ENCODE assay signal across 1 cellular context in the genomic region with DNA sequence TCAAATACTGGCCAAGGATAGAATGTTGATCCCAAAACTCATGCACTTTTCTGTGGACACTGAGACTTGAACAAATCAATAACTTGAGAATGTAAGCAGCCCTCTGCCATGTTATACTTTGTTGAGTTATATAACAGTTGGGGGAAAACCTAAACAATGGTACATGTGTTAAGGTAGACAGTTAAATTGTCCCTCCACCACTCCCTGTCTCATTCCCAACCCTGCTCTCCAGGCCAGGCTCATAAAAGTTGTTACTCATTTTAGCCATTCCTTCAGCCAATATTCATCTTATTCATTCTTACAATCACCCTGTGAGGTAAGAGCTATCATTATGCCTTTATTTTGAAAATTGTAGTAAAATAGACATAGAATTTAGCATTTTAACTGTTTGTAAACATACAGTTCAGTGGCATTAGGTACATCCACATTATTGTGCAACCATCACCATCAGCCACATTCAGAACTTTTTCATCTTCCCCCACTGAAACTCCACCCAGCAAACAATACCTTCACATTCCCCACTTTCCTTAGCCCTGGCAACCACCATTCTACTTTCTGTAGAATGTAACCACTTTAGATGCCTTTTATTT.
A peak's percentile ranks its signal among the peaks of the same experiment; 100 is the strongest.
TF ChIP-seq lines count a peak whose summit lies in the region.

No MANE protein-coding gene starts in this region.

TF ChIP-seq in HepG2, 621 proteins besides CTCF, POLR2A, EP300 and RAD21 (continued from another document and continues in another):
- TF ChIP-seq, protein P1, sequence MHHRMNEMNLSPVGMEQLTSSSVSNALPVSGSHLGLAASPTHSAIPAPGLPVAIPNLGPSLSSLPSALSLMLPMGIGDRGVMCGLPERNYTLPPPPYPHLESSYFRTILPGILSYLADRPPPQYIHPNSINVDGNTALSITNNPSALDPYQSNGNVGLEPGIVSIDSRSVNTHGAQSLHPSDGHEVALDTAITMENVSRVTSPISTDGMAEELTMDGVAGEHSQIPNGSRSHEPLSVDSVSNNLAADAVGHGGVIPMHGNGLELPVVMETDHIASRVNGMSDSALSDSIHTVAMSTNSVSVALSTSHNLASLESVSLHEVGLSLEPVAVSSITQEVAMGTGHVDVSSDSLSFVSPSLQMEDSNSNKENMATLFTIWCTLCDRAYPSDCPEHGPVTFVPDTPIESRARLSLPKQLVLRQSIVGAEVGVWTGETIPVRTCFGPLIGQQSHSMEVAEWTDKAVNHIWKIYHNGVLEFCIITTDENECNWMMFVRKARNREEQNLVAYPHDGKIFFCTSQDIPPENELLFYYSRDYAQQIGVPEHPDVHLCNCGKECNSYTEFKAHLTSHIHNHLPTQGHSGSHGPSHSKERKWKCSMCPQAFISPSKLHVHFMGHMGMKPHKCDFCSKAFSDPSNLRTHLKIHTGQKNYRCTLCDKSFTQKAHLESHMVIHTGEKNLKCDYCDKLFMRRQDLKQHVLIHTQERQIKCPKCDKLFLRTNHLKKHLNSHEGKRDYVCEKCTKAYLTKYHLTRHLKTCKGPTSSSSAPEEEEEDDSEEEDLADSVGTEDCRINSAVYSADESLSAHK (CRISPR knock-in tag; IDR thresholded peaks at IDR 0.05; ENCODE audit: borderline replicate concordance), result no peak
- TF ChIP-seq ZNF530 (CRISPR knock-in tag; IDR thresholded peaks at IDR 0.05; ENCODE audit: low read depth) (no peak), ZFP36 (IDR thresholded peaks at IDR 0.05; ENCODE audit: borderline replicate concordance, low read depth, low read length, partially characterized antibody) (no peak), ZNF33B (CRISPR knock-in tag; IDR thresholded peaks at IDR 0.05) (no peak), ZNF562 (CRISPR knock-in tag; IDR thresholded peaks at IDR 0.05; ENCODE audit: borderline replicate concordance) (no peak), ZNF598 (CRISPR knock-in tag; IDR thresholded peaks at IDR 0.05; ENCODE audit: borderline replicate concordance) (no peak), ZNF343 (CRISPR knock-in tag; IDR thresholded peaks at IDR 0.05) (no peak), CBX5 (CRISPR knock-in tag; IDR thresholded peaks at IDR 0.05; ENCODE audit: borderline replicate concordance) (no peak), NR1H2 (CRISPR knock-in tag; IDR thresholded peaks at IDR 0.05; ENCODE audit: borderline replicate concordance, low read depth) (no peak), ZNF879 (CRISPR knock-in tag; IDR thresholded peaks at IDR 0.05) (no peak), SAFB2 (CRISPR knock-in tag; IDR thresholded peaks at IDR 0.05; ENCODE audit: borderline replicate concordance, low read depth) (no peak), MYC (CRISPR knock-in tag; IDR thresholded peaks at IDR 0.05; ENCODE audit: borderline replicate concordance) (no peak), ZFP36L2 (CRISPR knock-in tag; IDR thresholded peaks at IDR 0.05) (no peak), ZNF44 (CRISPR knock-in tag; IDR thresholded peaks at IDR 0.05) (no peak), THYN1 (CRISPR knock-in tag; IDR thresholded peaks at IDR 0.05; ENCODE audit: borderline replicate concordance, low read depth) (no peak), MIER3 (CRISPR knock-in tag; IDR thresholded peaks at IDR 0.05; ENCODE audit: borderline replicate concordance) (no peak; the same call in 1 of the 2 replicates), HNF4G (IDR thresholded peaks at IDR 0.05; ENCODE audit: borderline replicate concordance, low read depth, low read length) (0 out of 2 replicates have a peak, but pooled peaks have one; percentile 8), HNF4G (CRISPR knock-in tag; IDR thresholded peaks at IDR 0.05; ENCODE audit: borderline replicate concordance, low read depth) (0 out of 2 replicates have a peak, but pooled peaks have one; percentile 7), NFE2L2 (IDR thresholded peaks at IDR 0.05; ENCODE audit: low read length) (no peak), ZNF253 (CRISPR knock-in tag; IDR thresholded peaks at IDR 0.05; ENCODE audit: borderline replicate concordance) (no peak), ZKSCAN1 (IDR thresholded peaks at IDR 0.05; ENCODE audit: low read length) (no peak), FLYWCH1 (CRISPR knock-in tag; IDR thresholded peaks at IDR 0.05) (no peak), MEF2D (CRISPR knock-in tag; IDR thresholded peaks at IDR 0.05) (no peak), ZNF460 (CRISPR knock-in tag; IDR thresholded peaks at IDR 0.05; ENCODE audit: borderline replicate concordance) (no peak), MEIS1 (CRISPR knock-in tag; IDR thresholded peaks at IDR 0.05; ENCODE audit: borderline replicate concordance) (no peak)
- TF ChIP-seq, protein P2, sequence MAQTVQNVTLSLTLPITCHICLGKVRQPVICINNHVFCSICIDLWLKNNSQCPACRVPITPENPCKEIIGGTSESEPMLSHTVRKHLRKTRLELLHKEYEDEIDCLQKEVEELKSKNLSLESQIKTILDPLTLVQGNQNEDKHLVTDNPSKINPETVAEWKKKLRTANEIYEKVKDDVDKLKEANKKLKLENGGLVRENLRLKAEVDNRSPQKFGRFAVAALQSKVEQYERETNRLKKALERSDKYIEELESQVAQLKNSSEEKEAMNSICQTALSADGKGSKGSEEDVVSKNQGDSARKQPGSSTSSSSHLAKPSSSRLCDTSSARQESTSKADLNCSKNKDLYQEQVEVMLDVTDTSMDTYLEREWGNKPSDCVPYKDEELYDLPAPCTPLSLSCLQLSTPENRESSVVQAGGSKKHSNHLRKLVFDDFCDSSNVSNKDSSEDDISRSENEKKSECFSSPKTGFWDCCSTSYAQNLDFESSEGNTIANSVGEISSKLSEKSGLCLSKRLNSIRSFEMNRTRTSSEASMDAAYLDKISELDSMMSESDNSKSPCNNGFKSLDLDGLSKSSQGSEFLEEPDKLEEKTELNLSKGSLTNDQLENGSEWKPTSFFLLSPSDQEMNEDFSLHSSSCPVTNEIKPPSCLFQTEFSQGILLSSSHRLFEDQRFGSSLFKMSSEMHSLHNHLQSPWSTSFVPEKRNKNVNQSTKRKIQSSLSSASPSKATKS (CRISPR knock-in tag; IDR thresholded peaks at IDR 0.05), result no peak
- TF ChIP-seq, protein P3, sequence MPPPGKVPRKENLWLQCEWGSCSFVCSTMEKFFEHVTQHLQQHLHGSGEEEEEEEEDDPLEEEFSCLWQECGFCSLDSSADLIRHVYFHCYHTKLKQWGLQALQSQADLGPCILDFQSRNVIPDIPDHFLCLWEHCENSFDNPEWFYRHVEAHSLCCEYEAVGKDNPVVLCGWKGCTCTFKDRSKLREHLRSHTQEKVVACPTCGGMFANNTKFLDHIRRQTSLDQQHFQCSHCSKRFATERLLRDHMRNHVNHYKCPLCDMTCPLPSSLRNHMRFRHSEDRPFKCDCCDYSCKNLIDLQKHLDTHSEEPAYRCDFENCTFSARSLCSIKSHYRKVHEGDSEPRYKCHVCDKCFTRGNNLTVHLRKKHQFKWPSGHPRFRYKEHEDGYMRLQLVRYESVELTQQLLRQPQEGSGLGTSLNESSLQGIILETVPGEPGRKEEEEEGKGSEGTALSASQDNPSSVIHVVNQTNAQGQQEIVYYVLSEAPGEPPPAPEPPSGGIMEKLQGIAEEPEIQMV (CRISPR knock-in tag; IDR thresholded peaks at IDR 0.05; ENCODE audit: low read depth), result no peak
- TF ChIP-seq, protein P4, sequence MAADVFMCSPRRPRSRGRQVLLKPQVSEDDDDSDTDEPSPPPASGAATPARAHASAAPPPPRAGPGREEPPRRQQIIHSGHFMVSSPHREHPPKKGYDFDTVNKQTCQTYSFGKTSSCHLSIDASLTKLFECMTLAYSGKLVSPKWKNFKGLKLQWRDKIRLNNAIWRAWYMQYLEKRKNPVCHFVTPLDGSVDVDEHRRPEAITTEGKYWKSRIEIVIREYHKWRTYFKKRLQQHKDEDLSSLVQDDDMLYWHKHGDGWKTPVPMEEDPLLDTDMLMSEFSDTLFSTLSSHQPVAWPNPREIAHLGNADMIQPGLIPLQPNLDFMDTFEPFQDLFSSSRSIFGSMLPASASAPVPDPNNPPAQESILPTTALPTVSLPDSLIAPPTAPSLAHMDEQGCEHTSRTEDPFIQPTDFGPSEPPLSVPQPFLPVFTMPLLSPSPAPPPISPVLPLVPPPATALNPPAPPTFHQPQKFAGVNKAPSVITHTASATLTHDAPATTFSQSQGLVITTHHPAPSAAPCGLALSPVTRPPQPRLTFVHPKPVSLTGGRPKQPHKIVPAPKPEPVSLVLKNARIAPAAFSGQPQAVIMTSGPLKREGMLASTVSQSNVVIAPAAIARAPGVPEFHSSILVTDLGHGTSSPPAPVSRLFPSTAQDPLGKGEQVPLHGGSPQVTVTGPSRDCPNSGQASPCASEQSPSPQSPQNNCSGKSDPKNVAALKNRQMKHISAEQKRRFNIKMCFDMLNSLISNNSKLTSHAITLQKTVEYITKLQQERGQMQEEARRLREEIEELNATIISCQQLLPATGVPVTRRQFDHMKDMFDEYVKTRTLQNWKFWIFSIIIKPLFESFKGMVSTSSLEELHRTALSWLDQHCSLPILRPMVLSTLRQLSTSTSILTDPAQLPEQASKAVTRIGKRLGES (CRISPR knock-in tag; IDR thresholded peaks at IDR 0.05; ENCODE audit: borderline replicate concordance), result no peak
- TF ChIP-seq, protein P5, sequence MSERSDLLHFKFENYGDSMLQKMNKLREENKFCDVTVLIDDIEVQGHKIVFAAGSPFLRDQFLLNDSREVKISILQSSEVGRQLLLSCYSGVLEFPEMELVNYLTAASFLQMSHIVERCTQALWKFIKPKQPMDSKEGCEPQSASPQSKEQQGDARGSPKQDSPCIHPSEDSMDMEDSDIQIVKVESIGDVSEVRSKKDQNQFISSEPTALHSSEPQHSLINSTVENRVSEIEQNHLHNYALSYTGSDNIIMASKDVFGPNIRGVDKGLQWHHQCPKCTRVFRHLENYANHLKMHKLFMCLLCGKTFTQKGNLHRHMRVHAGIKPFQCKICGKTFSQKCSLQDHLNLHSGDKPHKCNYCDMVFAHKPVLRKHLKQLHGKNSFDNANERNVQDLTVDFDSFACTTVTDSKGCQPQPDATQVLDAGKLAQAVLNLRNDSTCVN (CRISPR knock-in tag; IDR thresholded peaks at IDR 0.05; ENCODE audit: borderline replicate concordance), result no peak
- TF ChIP-seq, protein P6, sequence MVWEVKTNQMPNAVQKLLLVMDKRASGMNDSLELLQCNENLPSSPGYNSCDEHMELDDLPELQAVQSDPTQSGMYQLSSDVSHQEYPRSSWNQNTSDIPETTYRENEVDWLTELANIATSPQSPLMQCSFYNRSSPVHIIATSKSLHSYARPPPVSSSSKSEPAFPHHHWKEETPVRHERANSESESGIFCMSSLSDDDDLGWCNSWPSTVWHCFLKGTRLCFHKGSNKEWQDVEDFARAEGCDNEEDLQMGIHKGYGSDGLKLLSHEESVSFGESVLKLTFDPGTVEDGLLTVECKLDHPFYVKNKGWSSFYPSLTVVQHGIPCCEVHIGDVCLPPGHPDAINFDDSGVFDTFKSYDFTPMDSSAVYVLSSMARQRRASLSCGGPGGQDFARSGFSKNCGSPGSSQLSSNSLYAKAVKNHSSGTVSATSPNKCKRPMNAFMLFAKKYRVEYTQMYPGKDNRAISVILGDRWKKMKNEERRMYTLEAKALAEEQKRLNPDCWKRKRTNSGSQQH (CRISPR knock-in tag; IDR thresholded peaks at IDR 0.05; ENCODE audit: low read depth), result no peak; the same call in 1 of the 2 replicates
- TF ChIP-seq, protein P7, sequence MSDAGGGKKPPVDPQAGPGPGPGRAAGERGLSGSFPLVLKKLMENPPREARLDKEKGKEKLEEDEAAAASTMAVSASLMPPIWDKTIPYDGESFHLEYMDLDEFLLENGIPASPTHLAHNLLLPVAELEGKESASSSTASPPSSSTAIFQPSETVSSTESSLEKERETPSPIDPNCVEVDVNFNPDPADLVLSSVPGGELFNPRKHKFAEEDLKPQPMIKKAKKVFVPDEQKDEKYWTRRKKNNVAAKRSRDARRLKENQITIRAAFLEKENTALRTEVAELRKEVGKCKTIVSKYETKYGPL (CRISPR knock-in tag; IDR thresholded peaks at IDR 0.05), result peak; percentile 93; the same call in 1 of the 2 replicates
- TF ChIP-seq, protein P8, sequence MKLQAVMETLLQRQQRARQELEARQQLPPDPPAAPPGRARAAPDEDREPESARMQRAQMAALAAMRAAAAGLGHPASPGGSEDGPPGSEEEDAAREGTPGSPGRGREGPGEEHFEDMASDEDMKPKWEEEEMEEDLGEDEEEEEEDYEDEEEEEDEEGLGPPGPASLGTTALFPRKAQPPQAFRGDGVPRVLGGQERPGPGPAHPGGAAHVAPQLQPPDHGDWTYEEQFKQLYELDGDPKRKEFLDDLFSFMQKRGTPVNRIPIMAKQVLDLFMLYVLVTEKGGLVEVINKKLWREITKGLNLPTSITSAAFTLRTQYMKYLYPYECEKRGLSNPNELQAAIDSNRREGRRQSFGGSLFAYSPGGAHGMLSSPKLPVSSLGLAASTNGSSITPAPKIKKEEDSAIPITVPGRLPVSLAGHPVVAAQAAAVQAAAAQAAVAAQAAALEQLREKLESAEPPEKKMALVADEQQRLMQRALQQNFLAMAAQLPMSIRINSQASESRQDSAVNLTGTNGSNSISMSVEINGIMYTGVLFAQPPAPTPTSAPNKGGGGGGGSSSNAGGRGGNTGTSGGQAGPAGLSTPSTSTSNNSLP (IDR thresholded peaks at IDR 0.05; ENCODE audit: low read depth, low read length), result 0 out of 2 replicates have a peak, but pooled peaks have one; percentile 18
- TF ChIP-seq, protein P9, sequence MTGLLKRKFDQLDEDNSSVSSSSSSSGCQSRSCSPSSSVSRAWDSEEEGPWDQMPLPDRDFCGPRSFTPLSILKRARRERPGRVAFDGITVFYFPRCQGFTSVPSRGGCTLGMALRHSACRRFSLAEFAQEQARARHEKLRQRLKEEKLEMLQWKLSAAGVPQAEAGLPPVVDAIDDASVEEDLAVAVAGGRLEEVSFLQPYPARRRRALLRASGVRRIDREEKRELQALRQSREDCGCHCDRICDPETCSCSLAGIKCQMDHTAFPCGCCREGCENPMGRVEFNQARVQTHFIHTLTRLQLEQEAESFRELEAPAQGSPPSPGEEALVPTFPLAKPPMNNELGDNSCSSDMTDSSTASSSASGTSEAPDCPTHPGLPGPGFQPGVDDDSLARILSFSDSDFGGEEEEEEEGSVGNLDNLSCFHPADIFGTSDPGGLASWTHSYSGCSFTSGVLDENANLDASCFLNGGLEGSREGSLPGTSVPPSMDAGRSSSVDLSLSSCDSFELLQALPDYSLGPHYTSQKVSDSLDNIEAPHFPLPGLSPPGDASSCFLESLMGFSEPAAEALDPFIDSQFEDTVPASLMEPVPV (CRISPR knock-in tag; IDR thresholded peaks at IDR 0.05), result 0 out of 2 replicates have a peak, but pooled peaks have one; percentile 27
- TF ChIP-seq, protein P10, sequence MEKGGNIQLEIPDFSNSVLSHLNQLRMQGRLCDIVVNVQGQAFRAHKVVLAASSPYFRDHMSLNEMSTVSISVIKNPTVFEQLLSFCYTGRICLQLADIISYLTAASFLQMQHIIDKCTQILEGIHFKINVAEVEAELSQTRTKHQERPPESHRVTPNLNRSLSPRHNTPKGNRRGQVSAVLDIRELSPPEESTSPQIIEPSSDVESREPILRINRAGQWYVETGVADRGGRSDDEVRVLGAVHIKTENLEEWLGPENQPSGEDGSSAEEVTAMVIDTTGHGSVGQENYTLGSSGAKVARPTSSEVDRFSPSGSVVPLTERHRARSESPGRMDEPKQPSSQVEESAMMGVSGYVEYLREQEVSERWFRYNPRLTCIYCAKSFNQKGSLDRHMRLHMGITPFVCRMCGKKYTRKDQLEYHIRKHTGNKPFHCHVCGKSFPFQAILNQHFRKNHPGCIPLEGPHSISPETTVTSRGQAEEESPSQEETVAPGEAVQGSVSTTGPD (CRISPR knock-in tag; IDR thresholded peaks at IDR 0.05), result no peak
- TF ChIP-seq, protein P11, sequence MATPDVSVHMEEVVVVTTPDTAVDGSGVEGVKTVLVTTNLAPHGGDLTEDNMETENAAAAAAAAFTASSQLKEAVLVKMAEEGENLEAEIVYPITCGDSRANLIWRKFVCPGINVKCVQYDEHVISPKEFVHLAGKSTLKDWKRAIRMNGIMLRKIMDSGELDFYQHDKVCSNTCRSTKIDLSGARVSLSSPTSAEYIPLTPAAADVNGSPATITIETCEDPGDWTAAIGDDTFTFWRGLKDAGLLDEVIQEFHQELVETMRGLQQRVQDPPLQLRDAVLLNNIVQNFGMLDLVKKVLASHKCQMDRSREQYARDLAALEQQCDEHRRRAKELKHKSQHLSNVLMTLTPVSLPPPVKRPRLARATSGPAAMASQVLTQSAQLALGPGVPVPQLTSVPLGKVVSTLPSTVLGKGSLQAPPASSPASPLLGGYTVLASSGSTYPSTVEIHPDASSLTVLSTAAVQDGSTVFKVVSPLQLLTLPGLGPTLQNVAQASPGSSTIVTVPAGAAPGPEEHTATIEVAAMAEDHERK (CRISPR knock-in tag; IDR thresholded peaks at IDR 0.05; ENCODE audit: low read depth), result no peak
